In genomic region chr2:108320326-108320932, GRCh38 we compare ENCODE assay signal across 22 cellular contexts.
"Had no signal": no experiment of that assay in that cellular context is flagged by ENCODE, and none has a peak within 500 bp of the region (broad histone marks: within the 10 kb centered on the region; RNA-seq: fewer than 3 reads in every experiment).

No MANE protein-coding gene starts in this region.

- DNase-seq: activated CD4-positive, alpha-beta memory T cell treated with anti-CD3 and anti-CD28 coated beads, Interleukin-2, amount 10 ng/mL, durations not matched to agents 7 days and 5 days; activated CD4-positive, alpha-beta T cell treated with anti-CD3 and anti-CD28 coated beads for 48 hours; activated CD4-positive, CD25-positive, alpha-beta regulatory T cell; activated CD8-positive, alpha-beta memory T cell treated with anti-CD3 and anti-CD28 coated beads, Interleukin-2, amount 10 ng/mL, durations not matched to agents 7 days and 5 days; activated naive CD4-positive, alpha-beta T cell treated with Interleukin-2 at 50 U/mL for 16 hours; central memory CD4-positive, alpha-beta T cell; colonic mucosa; endodermal cell; foreskin fibroblast; left cardiac atrium; lower lobe of right lung; nephron progenitor cell; nucleus accumbens; sigmoid colon; spleen; stimulated activated CD4-positive, alpha-beta T cell treated with anti-CD3 and anti-CD28 coated beads, Interleukin-4, amount 100 ng/mL, for 4 hours had no signal

- H3K27me3 ChIP-seq: colonic mucosa, hepatocyte, sigmoid colon had no signal

- H3K36me3 ChIP-seq: colonic mucosa, lower lobe of right lung, sigmoid colon, spleen, thoracic aorta had no signal

- H3K9me3 Mint-ChIP-seq: activated CD4-positive, alpha-beta memory T cell treated with anti-CD3 and anti-CD28 coated beads, Interleukin-2, amount 10 ng/mL, durations not matched to agents 7 days and 5 days; activated T-helper 2 cell treated with anti-CD3 and anti-CD28 coated beads, Interferon-gamma antibody, Interleukin-2, Interleukin-4, amounts not matched to agents 10 μg/mL and 5 μg/mL and 100 μg/mL, durations not matched to agents 14 hours and 24 hours and 36 hours; endodermal cell; stimulated activated memory B cell treated with anti-CD40 and anti-IgM and Interleukin-4, amounts not matched to agents 10 μg/mL and 1 μg/mL and 100 μg/mL, for 72 hours had no signal

- H3K27ac ChIP-seq: colonic mucosa, epithelial cell of prostate, hepatocyte, lower lobe of right lung, sigmoid colon, spleen, thoracic aorta had no signal

- H3K4me1 Mint-ChIP-seq: activated CD4-positive, alpha-beta memory T cell treated with anti-CD3 and anti-CD28 coated beads, Interleukin-2, amount 10 ng/mL, durations not matched to agents 7 days and 5 days; activated CD8-positive, alpha-beta memory T cell treated with anti-CD3 and anti-CD28 coated beads, Interleukin-2, amount 10 ng/mL, durations not matched to agents 7 days and 5 days; stimulated activated memory B cell treated with anti-CD40 and anti-IgM and Interleukin-4, amounts not matched to agents 10 μg/mL and 1 μg/mL and 100 μg/mL, for 72 hours had no signal

- H3K27me3 Mint-ChIP-seq: activated CD4-positive, alpha-beta memory T cell treated with anti-CD3 and anti-CD28 coated beads, Interleukin-2, amount 10 ng/mL, durations not matched to agents 7 days and 5 days had no signal

- ATAC-seq: activated CD8-positive, alpha-beta memory T cell treated with anti-CD3 and anti-CD28 coated beads, Interleukin-2, amount 10 ng/mL, durations not matched to agents 7 days and 5 days; left cardiac atrium; lower lobe of right lung; stimulated activated memory B cell treated with anti-CD40 and anti-IgM and Interleukin-4, amounts not matched to agents 10 μg/mL and 1 μg/mL and 100 μg/mL, for 72 hours had no signal

- H3K4me3 Mint-ChIP-seq: activated CD4-positive, alpha-beta memory T cell treated with anti-CD3 and anti-CD28 coated beads, Interleukin-2, amount 10 ng/mL, durations not matched to agents 7 days and 5 days; activated CD8-positive, alpha-beta memory T cell treated with anti-CD3 and anti-CD28 coated beads, Interleukin-2, amount 10 ng/mL, durations not matched to agents 7 days and 5 days; brain; endodermal cell; nephron progenitor cell; stimulated activated memory B cell treated with anti-CD40 and anti-IgM and Interleukin-4, amounts not matched to agents 10 μg/mL and 1 μg/mL and 100 μg/mL, for 72 hours had no signal

- H3K36me3 Mint-ChIP-seq: activated CD8-positive, alpha-beta memory T cell treated with anti-CD3 and anti-CD28 coated beads, Interleukin-2, amount 10 ng/mL, durations not matched to agents 7 days and 5 days; brain; stimulated activated memory B cell treated with anti-CD40 and anti-IgM and Interleukin-4, amounts not matched to agents 10 μg/mL and 1 μg/mL and 100 μg/mL, for 72 hours had no signal

- H3K4me3 ChIP-seq: colonic mucosa, hepatocyte, lower lobe of right lung, sigmoid colon, spleen, thoracic aorta had no signal

- H3K27ac Mint-ChIP-seq: activated CD4-positive, alpha-beta memory T cell treated with anti-CD3 and anti-CD28 coated beads, Interleukin-2, amount 10 ng/mL, durations not matched to agents 7 days and 5 days; activated CD8-positive, alpha-beta memory T cell treated with anti-CD3 and anti-CD28 coated beads, Interleukin-2, amount 10 ng/mL, durations not matched to agents 7 days and 5 days; activated T-helper 2 cell treated with anti-CD3 and anti-CD28 coated beads, Interferon-gamma antibody, Interleukin-2, Interleukin-4, amounts not matched to agents 10 μg/mL and 5 μg/mL and 100 μg/mL, durations not matched to agents 14 hours and 24 hours and 36 hours; brain; endodermal cell; nephron progenitor cell; stimulated activated memory B cell treated with anti-CD40 and anti-IgM and Interleukin-4, amounts not matched to agents 10 μg/mL and 1 μg/mL and 100 μg/mL, for 72 hours had no signal
